Comparison of ENCODE assay signal across 8 cellular contexts in the genomic region with DNA sequence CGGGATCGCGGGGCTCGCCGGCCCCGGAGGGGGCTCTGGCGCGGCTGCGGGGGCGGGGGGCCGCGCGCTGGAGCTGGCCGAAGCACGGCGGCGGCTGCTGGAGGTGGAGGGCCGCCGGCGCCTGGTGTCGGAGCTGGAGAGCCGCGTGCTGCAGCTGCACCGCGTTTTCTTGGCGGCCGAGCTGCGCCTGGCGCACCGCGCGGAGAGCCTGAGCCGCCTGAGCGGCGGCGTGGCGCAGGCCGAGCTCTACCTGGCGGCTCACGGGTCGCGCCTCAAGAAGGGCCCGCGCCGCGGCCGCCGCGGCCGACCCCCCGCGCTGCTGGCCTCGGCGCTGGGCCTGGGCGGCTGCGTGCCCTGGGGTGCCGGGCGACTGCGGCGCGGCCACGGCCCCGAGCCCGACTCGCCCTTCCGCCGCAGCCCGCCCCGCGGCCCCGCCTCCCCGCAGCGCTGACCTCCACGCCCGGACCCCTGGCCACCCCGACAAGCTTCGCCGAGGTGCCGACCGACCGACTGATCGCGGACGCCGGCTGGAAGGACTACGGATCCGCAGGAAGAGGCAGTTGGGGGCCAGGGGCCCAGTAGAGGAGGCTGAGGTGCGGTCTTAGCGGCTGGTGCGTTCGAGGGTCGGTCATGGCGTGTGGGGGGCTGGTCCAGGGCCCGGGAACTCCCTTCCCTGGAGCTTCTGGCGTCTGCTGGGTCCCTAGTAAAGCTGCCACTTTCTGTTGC. TPM values are rescaled to one million over a fixed set of nuclear protein-coding genes. Genes with fewer than 3 reads are reported as not detected.
A peak's percentile ranks its signal among the peaks of the same experiment; 100 is the strongest.
DNase-seq lines count a peak whose midpoint lies in the region; ATAC-seq and TF ChIP-seq lines count a peak whose summit lies in the region.

No MANE protein-coding gene starts in this region.

- peak overlapping the region; percentile 75 for H3K4me3 Mint-ChIP-seq in activated T-cell treated with anti-CD3 and anti-CD28 coated beads, Interleukin-2, amount 50 U/mL, for 4 hours
- peak overlapping the region; percentile 85 for H3K4me3 Mint-ChIP-seq in glutamatergic neuron (ENCODE audit: unreplicated experiment)

- H3K9me3 ChIP-seq in sigmoid colon, result no peaks in the 10 kb centered on the region

- H3K27ac Mint-ChIP-seq in glutamatergic neuron (ENCODE audit: unreplicated experiment), result no peak overlapping the region

- H3K36me3 ChIP-seq in sigmoid colon, result no peaks in the 10 kb centered on the region

- peak; percentile 15 for DNase-seq in DMS79 treated with DMSO at 0.1 percent for 48 hours (lab: John Stamatoyannopoulos, UW)
- no peak for DNase-seq in activated T-cell treated with anti-CD3 and anti-CD28 coated beads, Interleukin-2, amount 50 U/mL, for 4 hours
- DNase-seq in glutamatergic neuron, result peak; percentile 55
- no peak for DNase-seq in sigmoid colon
- no peak for DNase-seq in Kasumi-1 (lab: John Stamatoyannopoulos, UW)

- H3K36me3 Mint-ChIP-seq in activated T-cell treated with anti-CD3 and anti-CD28 coated beads, Interleukin-2, amount 50 U/mL, for 4 hours (ENCODE audit: insufficient read depth), result no peaks in the 10 kb centered on the region
- no peaks in the 10 kb centered on the region for H3K36me3 Mint-ChIP-seq in glutamatergic neuron (ENCODE audit: unreplicated experiment)

- ATAC-seq in HG03159 (IDR thresholded peaks at IDR 0.05; ENCODE audit: unreplicated experiment) (peak; percentile 18), GM18511 (IDR thresholded peaks at IDR 0.05; ENCODE audit: unreplicated experiment) (no peak), HG03457 (IDR thresholded peaks at IDR 0.05; ENCODE audit: unreplicated experiment) (no peak)
- peak; percentile 51 to 59 for ATAC-seq in activated T-cell treated with anti-CD3 and anti-CD28 coated beads, Interleukin-2, amount 50 U/mL, for 4 hours

- peaks cover 0 to 19% (median 5%) of the 10 kb centered on the region in 3 donors for H3K27me3 ChIP-seq in sigmoid colon

- H3K4me3 ChIP-seq in sigmoid colon, result peak overlapping the region; percentile 64 to 82 (median 74)

- 1% methylated on average over 95 of the region's 95 CpGs for WGBS in sigmoid colon, 2 donors

- peak overlapping the region; percentile 91 to 98 (median 97) for H3K27ac ChIP-seq in sigmoid colon

- no peak for TF ChIP-seq EP300 in sigmoid colon (IDR thresholded peaks at IDR 0.05)

- intact Hi-C loops in sigmoid colon (cut with DNase I), result loop anchor here (10.0 kb wide), 1 partner anchor 401 kb away; the partner anchor contains the start of gene GPR3

- TF ChIP-seq CTCF in glutamatergic neuron (IDR thresholded peaks at IDR 0.05; ENCODE audit: partially characterized antibody, unreplicated experiment), result no peak
- no peak for TF ChIP-seq CTCF in sigmoid colon (IDR thresholded peaks at IDR 0.05)

- peaks cover 49% of the 10 kb centered on the region for H3K27me3 Mint-ChIP-seq in activated T-cell treated with anti-CD3 and anti-CD28 coated beads, Interleukin-2, amount 50 U/mL, for 4 hours (ENCODE audit: low read depth)
- peaks cover 10% of the 10 kb centered on the region for H3K27me3 Mint-ChIP-seq in glutamatergic neuron (ENCODE audit: unreplicated experiment)

- H3K4me1 ChIP-seq in sigmoid colon, result peaks cover 0 to 58% (median 53%) of the 10 kb centered on the region in 4 donors

- H3K4me1 Mint-ChIP-seq in activated T-cell treated with anti-CD3 and anti-CD28 coated beads, Interleukin-2, amount 50 U/mL, for 4 hours (ENCODE audit: low read depth), result peaks cover 15% of the 10 kb centered on the region
- H3K4me1 Mint-ChIP-seq in glutamatergic neuron (ENCODE audit: low read depth, unreplicated experiment), result peaks cover 10% of the 10 kb centered on the region

- no peaks in the 10 kb centered on the region for H3K9me3 Mint-ChIP-seq in activated T-cell treated with anti-CD3 and anti-CD28 coated beads, Interleukin-2, amount 50 U/mL, for 4 hours
- H3K9me3 Mint-ChIP-seq in glutamatergic neuron (ENCODE audit: unreplicated experiment), result peaks cover 7% of the 10 kb centered on the region

- no peak for TF ChIP-seq POLR2A in sigmoid colon (IDR thresholded peaks at IDR 0.05)

RNA-seq across cellular contexts. Expression of gene TRNP1, which starts 0.7 kb away (rescaled TPM):
- 1 to 10 TPM in 1 of 3 donors, under 1 TPM in 2; 0.61 to 1.5 (median 0.76) TPM for total RNA-seq in activated T-cell treated with anti-CD3 and anti-CD28 coated beads, Interleukin-2, amount 50 U/mL, for 4 hours
- total RNA-seq in glutamatergic neuron (ENCODE audit: unreplicated experiment) (13.9 TPM), sigmoid colon (10 to 100 TPM; 15.5 to 29.6 (median 20.2) TPM)
- 10 to 100 TPM in 1 of 3 donors, 1 to 10 TPM in 2; 3.0 to 10.8 (median 4.3) TPM for polyA plus RNA-seq in sigmoid colon

RNA-seq across cellular contexts. Expression of gene TENT5B, which starts 18.5 kb away (rescaled TPM):
- under 1 TPM in 2 of 3 donors, not detected in 1; 0.14 to 0.15 TPM for total RNA-seq in activated T-cell treated with anti-CD3 and anti-CD28 coated beads, Interleukin-2, amount 50 U/mL, for 4 hours
- total RNA-seq in glutamatergic neuron (ENCODE audit: unreplicated experiment), result 1.5 TPM
- total RNA-seq in sigmoid colon, result 100 to 1,000 TPM in 2 of 4 donors, 10 to 100 TPM in 2; 24.0 to 111 (median 86.4) TPM
- 1 to 10 TPM in 1 of 3 donors, under 1 TPM in 1, not detected in 1; 0.60 to 5.7 TPM for polyA plus RNA-seq in sigmoid colon

RNA-seq across cellular contexts. Expression of gene KDF1, which starts 33.9 kb away (rescaled TPM):
- not detected for total RNA-seq in activated T-cell treated with anti-CD3 and anti-CD28 coated beads, Interleukin-2, amount 50 U/mL, for 4 hours
- 1.2 TPM for total RNA-seq in glutamatergic neuron (ENCODE audit: unreplicated experiment)
- total RNA-seq in sigmoid colon, result not detected
- polyA plus RNA-seq in sigmoid colon, result 10 to 100 TPM; 15.0 to 26.8 (median 20.4) TPM

Comparison
In these comparisons a context has a peak if more than half of its experiments do, and no peak if none do; other contexts are left out.
1. DNase-seq: peak in DMS79 treated with DMSO at 0.1 percent for 48 hours (single experiment) and glutamatergic neuron (single experiment); none in activated T-cell treated with anti-CD3 and anti-CD28 coated beads, Interleukin-2, amount 50 U/mL, for 4 hours (single experiment), sigmoid colon (single experiment) and Kasumi-1 (0 of 2).
2. ATAC-seq: peak in HG03159 (single experiment) and activated T-cell treated with anti-CD3 and anti-CD28 coated beads, Interleukin-2, amount 50 U/mL, for 4 hours (2 of 2); none in GM18511 (single experiment) and HG03457 (single experiment).